Comparison of ENCODE assay signal across 1 cellular context in genomic region chr5:91190333-91190680, GRCh38.
TF ChIP-seq lines count a peak whose summit lies in the region.

No MANE protein-coding gene starts in this region.

TF ChIP-seq in K562, 482 proteins besides CTCF, POLR2A, EP300 and RAD21 (continued from another document):
- no peak for TF ChIP-seq ARID3A (IDR thresholded peaks at IDR 0.05; ENCODE audit: borderline replicate concordance, low read depth, low read length)
- TF ChIP-seq, protein P1, sequence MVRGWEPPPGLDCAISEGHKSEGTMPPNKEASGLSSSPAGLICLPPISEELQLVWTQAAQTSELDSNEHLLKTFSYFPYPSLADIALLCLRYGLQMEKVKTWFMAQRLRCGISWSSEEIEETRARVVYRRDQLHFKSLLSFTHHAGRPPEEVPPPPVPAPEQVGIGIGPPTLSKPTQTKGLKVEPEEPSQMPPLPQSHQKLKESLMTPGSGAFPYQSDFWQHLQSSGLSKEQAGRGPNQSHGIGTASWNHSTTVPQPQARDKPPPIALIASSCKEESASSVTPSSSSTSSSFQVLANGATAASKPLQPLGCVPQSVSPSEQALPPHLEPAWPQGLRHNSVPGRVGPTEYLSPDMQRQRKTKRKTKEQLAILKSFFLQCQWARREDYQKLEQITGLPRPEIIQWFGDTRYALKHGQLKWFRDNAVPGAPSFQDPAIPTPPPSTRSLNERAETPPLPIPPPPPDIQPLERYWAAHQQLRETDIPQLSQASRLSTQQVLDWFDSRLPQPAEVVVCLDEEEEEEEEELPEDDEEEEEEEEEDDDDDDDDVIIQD (CRISPR knock-in tag; IDR thresholded peaks at IDR 0.05) = no peak
- no peak for TF ChIP-seq HCFC1 (IDR thresholded peaks at IDR 0.05; ENCODE audit: low read depth, low read length)
- no peak for TF ChIP-seq CBX2 (IDR thresholded peaks at IDR 0.05; ENCODE audit: insufficient read depth, low read length, poor library complexity, severe bottlenecking)
- no peak for TF ChIP-seq SRSF1 (IDR thresholded peaks at IDR 0.05; ENCODE audit: low read depth, low read length)
- no peak for TF ChIP-seq ZZZ3 (IDR thresholded peaks at IDR 0.05)
- no peak for TF ChIP-seq NBN (IDR thresholded peaks at IDR 0.05; ENCODE audit: low read depth)
- TF ChIP-seq CREB3L1 (IDR thresholded peaks at IDR 0.05; ENCODE audit: borderline replicate concordance, low read depth) = no peak
- TF ChIP-seq TAL1 (IDR thresholded peaks at IDR 0.05) = peak; percentile 13; the same call in 1 of the 2 replicates
- no peak for TF ChIP-seq NFXL1 (CRISPR knock-in tag; IDR thresholded peaks at IDR 0.05)
- no peak for TF ChIP-seq KDM5B (IDR thresholded peaks at IDR 0.05; ENCODE audit: insufficient replicate concordance, low read depth, low read length)
- TF ChIP-seq RBM34 (IDR thresholded peaks at IDR 0.05; ENCODE audit: borderline replicate concordance, insufficient read depth, low read length) = no peak
- peak; percentile 47 for TF ChIP-seq ARID1B (IDR thresholded peaks at IDR 0.05)
- TF ChIP-seq GATAD2B (IDR thresholded peaks at IDR 0.05; ENCODE audit: borderline replicate concordance) = no peak
- TF ChIP-seq SNIP1 (IDR thresholded peaks at IDR 0.05; ENCODE audit: low read depth) = no peak
- TF ChIP-seq RBM39 (optimal IDR thresholded peaks at IDR 0.05; ENCODE audit: low read depth, low read length) = no peak
- TF ChIP-seq POU5F1 (IDR thresholded peaks at IDR 0.05; ENCODE audit: borderline replicate concordance, low read depth, low read length, partially characterized antibody) = no peak
- no peak for TF ChIP-seq TCFL5 (CRISPR knock-in tag; conservative IDR thresholded peaks at IDR 0.05)
- no peak for TF ChIP-seq ZKSCAN3 (CRISPR knock-in tag; IDR thresholded peaks at IDR 0.05)
- no peak for TF ChIP-seq JUNB (CRISPR knock-in tag; conservative IDR thresholded peaks at IDR 0.05)
- no peak for TF ChIP-seq MEF2A (IDR thresholded peaks at IDR 0.05; ENCODE audit: control insufficient read depth, low read depth, low read length)
- no peak for TF ChIP-seq RAD51 (IDR thresholded peaks at IDR 0.05; ENCODE audit: borderline replicate concordance, low read depth)
- no peak for TF ChIP-seq LCOR (CRISPR knock-in tag; IDR thresholded peaks at IDR 0.05)
- TF ChIP-seq MBD2 (IDR thresholded peaks at IDR 0.05; ENCODE audit: borderline replicate concordance, low read depth) = no peak
- TF ChIP-seq JUND (IDR thresholded peaks at IDR 0.05; ENCODE audit: borderline replicate concordance, low read depth, low read length) = no peak; the same call in 1 of the 2 replicates
- TF ChIP-seq JUND (tag; IDR thresholded peaks at IDR 0.05; ENCODE audit: borderline replicate concordance, low read depth, low read length) = no peak
- TF ChIP-seq WHSC1 (IDR thresholded peaks at IDR 0.05; ENCODE audit: low read length) = no peak
